In the genomic region with DNA sequence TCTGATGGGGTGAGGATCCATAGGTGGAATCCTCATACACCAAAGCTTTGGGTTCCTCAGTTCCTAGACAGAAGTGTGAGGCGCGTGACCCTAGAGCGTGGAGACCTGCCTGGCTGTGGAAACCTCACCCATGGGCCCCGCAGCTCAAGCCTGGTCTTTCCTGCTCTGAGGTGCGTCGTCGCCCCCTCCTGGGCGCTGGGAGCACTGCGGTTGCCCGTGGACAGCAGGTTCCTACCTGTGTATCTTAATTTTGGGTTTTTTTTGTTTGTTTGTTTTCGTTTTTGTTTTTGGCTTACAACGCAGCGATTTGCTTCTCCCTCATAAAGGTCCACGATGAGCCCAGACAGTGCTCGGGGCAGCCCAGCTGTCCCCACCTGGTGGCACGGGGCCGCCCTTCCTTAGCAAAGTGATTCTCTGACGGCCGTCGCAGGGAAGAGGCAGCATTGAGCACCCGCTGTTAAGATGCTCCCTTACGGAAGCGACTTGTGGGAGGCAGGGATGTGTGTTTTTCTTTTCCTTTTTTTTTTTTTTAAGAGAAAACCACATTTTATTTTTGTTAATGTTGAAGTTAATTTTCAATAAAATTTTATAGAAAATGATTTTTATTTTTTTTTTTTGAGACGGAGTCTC, we compare ENCODE assay signal across 8 cellular contexts. TPM values are rescaled to one million over a fixed set of nuclear protein-coding genes. Genes with fewer than 3 reads are reported as not detected.
DNase-seq lines count a peak whose midpoint lies in the region; ATAC-seq and TF ChIP-seq lines count a peak whose summit lies in the region.

No MANE protein-coding gene starts in this region.

- peaks cover 49% of the 10 kb centered on the region for H3K4me1 ChIP-seq in mucosa of stomach (ENCODE audit: control insufficient read depth, insufficient read depth, low read length)

- TF ChIP-seq CTCF in epithelial cell of esophagus (IDR thresholded peaks at IDR 0.05; ENCODE audit: insufficient read depth, low read depth, low read length, missing control alignments) = peak; percentile 97

- no peaks in the 10 kb centered on the region for H3K27me3 ChIP-seq in mucosa of stomach (ENCODE audit: control insufficient read depth, insufficient read depth, low read length)

- peaks cover 9% of the 10 kb centered on the region for H3K36me3 ChIP-seq in mucosa of stomach (ENCODE audit: control insufficient read depth, insufficient read depth, low read length)

- H3K4me3 ChIP-seq in epithelial cell of esophagus (ENCODE audit: low read length) (no peak overlapping the region), mucosa of stomach (ENCODE audit: low read length) (no peak overlapping the region)

- H3K9ac ChIP-seq in mucosa of stomach (ENCODE audit: low read length) = peak overlapping the region; percentile 28

- peak; percentile 59 for ATAC-seq in HG03135 (IDR thresholded peaks at IDR 0.05; ENCODE audit: unreplicated experiment)
- no peak for ATAC-seq in GM18520 (IDR thresholded peaks at IDR 0.05; ENCODE audit: unreplicated experiment)

- in situ Hi-C loops in Caki2 (cut with HindIII; ENCODE audit: low pct_unique_long_range_greater_than_20kb, low sequenced_read_pairs) = no loop called here

- no peaks in the 10 kb centered on the region for H3K9me3 ChIP-seq in mucosa of stomach (ENCODE audit: control insufficient read depth, low read length)

- peak; percentile 45 for DNase-seq in Caki2 (ENCODE audit: low read depth)
- peak; percentile 25 to 39 for DNase-seq in NOMO-1 (lab: John Stamatoyannopoulos, UW; ENCODE audit: unreplicated experiment in 2 of 2)
- peak; percentile 37 for DNase-seq in activated CD8-positive, alpha-beta memory T cell treated with anti-CD3 and anti-CD28 coated beads, Interleukin-2, amount 50 U/mL, for 1 hour (ENCODE audit: extremely low read depth)
- DNase-seq in epithelial cell of esophagus (ENCODE audit: low read depth) = peak; percentile 74
- peak; percentile 90 for DNase-seq in stimulated activated CD8-positive, alpha-beta memory T cell treated with anti-CD3 and anti-CD28 coated beads, Interleukin-4, amount 100 ng/mL, for 48 hours

RNA-seq across cellular contexts. Expression of a gene that starts 36.5 kb away (rescaled TPM):
- total RNA-seq in Caki2 (2014; rRNA removed; shearing (Covaris generic); ENCODE audit: low replicate concordance) = 7.5 and 10.4 TPM in 2 replicates

Comparison
In these comparisons a context has a peak if more than half of its experiments do, and no peak if none do; other contexts are left out.
1. DNase-seq: peak in every context shown above with its lines; median percentile 90 in stimulated activated CD8-positive, alpha-beta memory T cell treated with anti-CD3 and anti-CD28 coated beads, Interleukin-4, amount 100 ng/mL, for 48 hours; 74 in epithelial cell of esophagus; 45 in Caki2; 37 in activated CD8-positive, alpha-beta memory T cell treated with anti-CD3 and anti-CD28 coated beads, Interleukin-2, amount 50 U/mL, for 1 hour; 32 in NOMO-1.